In genomic region chr5:171647900-171648253, GRCh38 we compare ENCODE assay signal across 21 cellular contexts.
"Had no signal": no experiment of that assay in that cellular context is flagged by ENCODE, and none has a peak within 500 bp of the region (broad histone marks: within the 10 kb centered on the region; RNA-seq: fewer than 3 reads in every experiment).

No MANE protein-coding gene starts in this region.

- H3K36me3 ChIP-seq: ascending aorta, suprapubic skin, transverse colon, uterus had no signal

- H3K9me3 Mint-ChIP-seq: activated naive CD4-positive, alpha-beta T cell treated with anti-CD3 and anti-CD28 coated beads, Interleukin-2, amount 50 U/mL, for 24 hours; mesothelial cell of epicardium; nephron; stimulated activated naive CD8-positive, alpha-beta T cell treated with anti-CD3 and anti-CD28 coated beads, Interleukin-15, amount 100 ng/mL, for 72 hours; T-helper 1 cell treated with Interleukin-12 subunit alpha and Interleukin-12 subunit beta and Interleukin-4 antibody, amounts not matched to agents 30 μg/mL and 1 μg/mL, for 36 hours had no signal

- H3K4me1 ChIP-seq: ascending aorta, foreskin keratinocyte, transverse colon, uterus had no signal

- H3K27ac Mint-ChIP-seq: activated naive CD4-positive, alpha-beta T cell treated with anti-CD3 and anti-CD28 coated beads, Interleukin-2, amount 50 U/mL, for 24 hours; mesothelial cell of epicardium; stimulated activated naive CD8-positive, alpha-beta T cell treated with anti-CD3 and anti-CD28 coated beads, Interleukin-15, amount 100 ng/mL, for 72 hours; T-helper 1 cell treated with Interleukin-12 subunit alpha and Interleukin-12 subunit beta and Interleukin-4 antibody, amounts not matched to agents 30 μg/mL and 1 μg/mL, for 36 hours had no signal

- H3K27me3 ChIP-seq: ascending aorta, uterus had no signal

- H3K36me3 Mint-ChIP-seq: activated naive CD4-positive, alpha-beta T cell treated with anti-CD3 and anti-CD28 coated beads, Interleukin-2, amount 50 U/mL, for 24 hours; mesothelial cell of epicardium had no signal

- H3K4me3 Mint-ChIP-seq: activated naive CD4-positive, alpha-beta T cell treated with anti-CD3 and anti-CD28 coated beads, Interleukin-2, amount 50 U/mL, for 24 hours; mesothelial cell of epicardium; nephron; stimulated activated naive CD8-positive, alpha-beta T cell treated with anti-CD3 and anti-CD28 coated beads, Interleukin-15, amount 100 ng/mL, for 72 hours; T-helper 1 cell treated with Interleukin-12 subunit alpha and Interleukin-12 subunit beta and Interleukin-4 antibody, amounts not matched to agents 30 μg/mL and 1 μg/mL, for 36 hours had no signal

- ATAC-seq: stimulated activated naive CD8-positive, alpha-beta T cell treated with anti-CD3 and anti-CD28 coated beads, Interleukin-15, amount 100 ng/mL, for 72 hours had no signal

- DNase-seq: activated CD4-positive, CD25-positive, alpha-beta regulatory T cell treated with anti-CD3 and anti-CD28 coated beads, Interleukin-2, amount 50 U/mL, for 72 hours; activated CD8-positive, alpha-beta memory T cell treated with anti-CD3 and anti-CD28 coated beads for 24 hours; activated CD8-positive, alpha-beta memory T cell treated with anti-CD3 and anti-CD28 coated beads, Interleukin-2, amount 50 U/mL, for 48 hours; activated effector memory CD4-positive, alpha-beta T cell treated with Interleukin-2 at 50 U/mL for 16 hours; activated T-cell treated with anti-CD3 and anti-CD28 coated beads, Interleukin-2, amount 50 U/mL, for 48 hours; hypothalamus; nucleus accumbens; stimulated activated CD4-positive, alpha-beta T cell treated with anti-CD3 and anti-CD28 coated beads, Interleukin-2, amount 100 ng/mL, for 48 hours; stimulated activated naive CD8-positive, alpha-beta T cell treated with anti-CD3 and anti-CD28 coated beads, Interleukin-15, amount 100 ng/mL, for 72 hours; transverse colon; uterus had no signal

- H3K4me3 ChIP-seq: ascending aorta, lung, skin epidermis, suprapubic skin, transverse colon, uterus had no signal

- H3K9me3 ChIP-seq: ascending aorta, suprapubic skin, transverse colon, uterus had no signal

- H3K4me1 Mint-ChIP-seq: activated naive CD4-positive, alpha-beta T cell treated with anti-CD3 and anti-CD28 coated beads, Interleukin-2, amount 50 U/mL, for 24 hours; stimulated activated naive CD8-positive, alpha-beta T cell treated with anti-CD3 and anti-CD28 coated beads, Interleukin-15, amount 100 ng/mL, for 72 hours had no signal

- H3K27ac ChIP-seq: ascending aorta, epithelial cell of prostate, foreskin keratinocyte, skin epidermis, suprapubic skin, transverse colon, uterus had no signal
